Comparison of ENCODE assay signal across 1 cellular context in the genomic region with DNA sequence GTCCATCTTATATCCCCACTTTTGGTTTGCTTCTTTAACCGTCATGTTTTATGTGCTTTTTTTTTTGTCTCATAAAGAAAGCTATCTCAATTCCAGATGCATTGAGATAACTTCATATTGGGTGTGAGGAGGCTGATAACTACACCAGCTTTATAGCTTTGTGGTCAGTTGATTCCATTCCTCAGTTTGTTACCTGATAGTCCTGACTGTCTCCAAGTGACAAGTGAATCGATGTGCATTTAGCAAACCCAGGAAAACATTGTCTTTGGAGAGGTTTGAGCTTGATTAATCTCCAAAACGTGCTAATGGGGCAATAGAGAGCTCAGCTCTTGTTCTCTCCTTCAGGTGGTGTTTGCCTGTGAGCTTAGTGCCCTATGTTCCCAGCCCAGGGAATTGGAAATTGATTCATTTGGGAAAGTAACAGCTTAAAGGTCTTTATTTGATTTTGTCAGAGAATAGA.
TF ChIP-seq lines count a peak whose summit lies in the region.

No MANE protein-coding gene starts in this region.

TF ChIP-seq in HepG2, 621 proteins besides CTCF, POLR2A, EP300 and RAD21:
- TF ChIP-seq ZKSCAN8 (CRISPR knock-in tag; IDR thresholded peaks at IDR 0.05; ENCODE audit: borderline replicate concordance) (no peak), WIZ (CRISPR knock-in tag; IDR thresholded peaks at IDR 0.05) (no peak)
